In genomic region chr17:32943647-32944191, GRCh38 we compare ENCODE assay signal across 13 cellular contexts. TPM values are rescaled to one million over a fixed set of nuclear protein-coding genes. Genes with fewer than 3 reads are reported as not detected.
DNase-seq lines count a peak whose midpoint lies in the region; ATAC-seq and TF ChIP-seq lines count a peak whose summit lies in the region.
"Had no signal": no experiment of that assay in that cellular context is flagged by ENCODE, and none has a peak within 500 bp of the region (broad histone marks: within the 10 kb centered on the region; RNA-seq: fewer than 3 reads in every experiment).

No MANE protein-coding gene starts in this region.

- H3K36me3 Mint-ChIP-seq in MCF 10A (ENCODE audit: insufficient read depth, unreplicated experiment) = no peaks in the 10 kb centered on the region
- H3K36me3 Mint-ChIP-seq: activated CD8-positive, alpha-beta memory T cell treated with anti-CD3 and anti-CD28 coated beads, Interleukin-2, amount 10 ng/mL, durations not matched to agents 7 days and 5 days had no signal

- no peaks in the 10 kb centered on the region for H3K9me3 Mint-ChIP-seq in MCF 10A (ENCODE audit: unreplicated experiment)

- H3K27me3 Mint-ChIP-seq in MCF 10A (ENCODE audit: insufficient read depth, unreplicated experiment) = peaks cover 21% of the 10 kb centered on the region

- CTCF ChIA-PET in MCF 10A (lab: Yijun Ruan, JAX) = interaction anchor here (0.6 to 1.9 kb wide), 4 partner anchors 34 to 307 kb away, joined by 3 to 10 read pairs (median 4); partner anchors contain the start of gene MYO1D

- BruUV-seq in MCF 10A (replicated peaks; lab: Mats Ljungman, UMichigan) = no TSS peak

- H3K4me3 Mint-ChIP-seq in MCF 10A (ENCODE audit: unreplicated experiment) = no peak overlapping the region
- H3K4me3 Mint-ChIP-seq: activated CD8-positive, alpha-beta memory T cell treated with anti-CD3 and anti-CD28 coated beads, Interleukin-2, amount 10 ng/mL, durations not matched to agents 7 days and 5 days had no signal

- H3K4me1 Mint-ChIP-seq in MCF 10A (ENCODE audit: insufficient read depth, unreplicated experiment) = peaks cover 13% of the 10 kb centered on the region
- H3K4me1 Mint-ChIP-seq: activated CD8-positive, alpha-beta memory T cell treated with anti-CD3 and anti-CD28 coated beads, Interleukin-2, amount 10 ng/mL, durations not matched to agents 7 days and 5 days had no signal

- DNase-seq in GM03348 (ENCODE audit: low spot score) (peak; percentile 87), MCF 10A (ENCODE audit: unreplicated experiment) (peak; percentile 32), iris pigment epithelial cell (ENCODE audit: low read depth) (peak; percentile 86), sciatic nerve (ENCODE audit: low spot score) (no peak), H4 (ENCODE audit: low spot score) (no peak), NCI-H2227 treated with DMSO at 0.1 percent for 48 hours (lab: John Stamatoyannopoulos, UW) (no peak)
- DNase-seq in activated naive CD4-positive, alpha-beta T cell (lab: John Stamatoyannopoulos, UW) = no peak
- DNase-seq: activated CD8-positive, alpha-beta memory T cell treated with anti-CD3 and anti-CD28 coated beads, Interleukin-2, amount 10 ng/mL, durations not matched to agents 7 days and 5 days; NCI-H1694 treated with DMSO at 0.1 percent for 48 hours; stimulated activated CD4-positive, alpha-beta T cell treated with anti-CD3 and anti-CD28 coated beads, Interleukin-15, amount 100 ng/mL, for 24 hours; T-helper 2 cell had no signal

- POLR2A ChIA-PET in MCF 10A (lab: Yijun Ruan, JAX) = no interaction called here

- ATAC-seq in sciatic nerve (peak; percentile 94), GM19463 (IDR thresholded peaks at IDR 0.05; ENCODE audit: unreplicated experiment) (no peak)
- ATAC-seq: activated CD8-positive, alpha-beta memory T cell treated with anti-CD3 and anti-CD28 coated beads, Interleukin-2, amount 10 ng/mL, durations not matched to agents 7 days and 5 days had no signal

- intact Hi-C loops in MCF 10A (cut with micrococcal nuclease) (no loop called here), sciatic nerve (cut with DNase I) (no loop called here)

- H3K27ac Mint-ChIP-seq in MCF 10A (ENCODE audit: low read depth, unreplicated experiment) = no peak overlapping the region
- H3K27ac Mint-ChIP-seq: activated CD8-positive, alpha-beta memory T cell treated with anti-CD3 and anti-CD28 coated beads, Interleukin-2, amount 10 ng/mL, durations not matched to agents 7 days and 5 days had no signal

- no peak for TF ChIP-seq CTCF in MCF 10A (IDR thresholded peaks at IDR 0.05; ENCODE audit: unreplicated experiment)

RNA-seq across cellular contexts. Expression of gene TMEM98, which starts 15.8 kb away (rescaled TPM):
- total RNA-seq in MCF 10A (2022) (5.2 and 9.2 TPM in 2 replicates), sciatic nerve (123 TPM)
- total RNA-seq in H4 (2014; rRNA removed; shearing (Covaris generic)) = 23.9 and 40.1 TPM in 2 replicates

RNA-seq across cellular contexts. Expression of gene SPACA3, which starts 47.9 kb away (rescaled TPM):
- total RNA-seq in MCF 10A (2022) (not detected in 2 replicates), sciatic nerve (1.2 TPM)
- total RNA-seq in H4 (2014; rRNA removed; shearing (Covaris generic)) = not detected in 2 replicates
- total RNA-seq: activated CD8-positive, alpha-beta memory T cell treated with anti-CD3 and anti-CD28 coated beads, Interleukin-2, amount 10 ng/mL, durations not matched to agents 7 days and 5 days; frontal cortex had no signal

Comparison
In these comparisons a context has a peak if more than half of its experiments do, and no peak if none do; other contexts are left out.
1. DNase-seq: peak in GM03348 (single experiment), MCF 10A (single experiment) and iris pigment epithelial cell (single experiment); none in sciatic nerve (single experiment), H4 (single experiment), NCI-H2227 treated with DMSO at 0.1 percent for 48 hours (single experiment) and activated naive CD4-positive, alpha-beta T cell (0 of 4).